10 cellular contexts compared by ENCODE assay signal in the genomic region with DNA sequence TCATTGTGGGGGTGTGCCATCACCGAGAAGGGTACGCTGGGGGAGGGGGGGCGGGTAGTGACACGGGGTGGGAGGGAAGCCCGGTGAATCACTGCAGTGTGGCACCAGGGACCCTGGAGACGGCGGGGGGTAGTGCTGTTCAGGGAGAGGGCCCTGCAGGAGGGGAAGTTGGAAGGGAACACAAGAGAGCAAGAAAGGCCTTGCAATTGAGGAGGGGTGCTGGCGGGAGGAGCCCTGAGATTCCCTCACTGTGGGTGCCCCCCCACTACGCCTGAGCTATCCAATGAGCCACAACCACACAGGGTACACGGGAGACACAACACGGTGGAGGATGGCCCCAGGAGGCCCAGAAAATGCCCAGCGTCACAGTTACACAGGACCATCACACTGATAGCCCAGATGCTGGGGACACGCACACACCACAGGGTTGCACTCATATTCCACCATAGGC. TPM values are rescaled to one million over a fixed set of nuclear protein-coding genes. Genes with fewer than 3 reads are reported as not detected.
DNase-seq lines count a peak whose midpoint lies in the region; ATAC-seq and TF ChIP-seq lines count a peak whose summit lies in the region.
"Had no signal": no experiment of that assay in that cellular context is flagged by ENCODE, and none has a peak within 500 bp of the region (broad histone marks: within the 10 kb centered on the region; RNA-seq: fewer than 3 reads in every experiment).

No MANE protein-coding gene starts in this region.

- intact Hi-C loops in heart left ventricle (cut with DNase I), result loop anchor here in 1 of 10 donors (5.0 kb wide), 1 partner anchor 83 kb away; the partner anchor contains the start of gene ZNF574
- intact Hi-C loops in Right ventricle myocardium inferior (cut with DNase I), result loop anchor here (1.0 kb wide), 1 partner anchor 81 kb away; no protein-coding TSS in a partner anchor
- intact Hi-C loops in PC-3 (cut with micrococcal nuclease), result no loop called here

- H3K4me3 ChIP-seq in heart left ventricle (peak overlapping the region in 11 of 12 donors; percentile 52 to 96 (median 66)), PC-3 (ENCODE audit: low read length) (no peak overlapping the region)

- TF ChIP-seq POLR2A in heart left ventricle (IDR thresholded peaks at IDR 0.05), result no peak

- H2AFZ ChIP-seq in PC-3 (ENCODE audit: low read length), result no peak overlapping the region

- peaks cover 0 to 6% (median 0%) of the 10 kb centered on the region in 9 donors for H3K36me3 ChIP-seq in heart left ventricle
- no peaks in the 10 kb centered on the region for H3K36me3 ChIP-seq in PC-3 (ENCODE audit: low read depth, low read length)

- H3K27me3 ChIP-seq in heart left ventricle, result peaks cover 7 to 67% (median 29%) of the 10 kb centered on the region in 9 donors
- H3K27me3 ChIP-seq in PC-3 (ENCODE audit: low read length), result peaks cover 11% of the 10 kb centered on the region

- POLR2A ChIA-PET in PC-3 (lab: Charles Lee; ENCODE audit: unreplicated experiment), result no interaction called here

- ATAC-seq in heart left ventricle (no peak), Right ventricle myocardium inferior (no peak), PC-3 (no peak), GM18517 (IDR thresholded peaks at IDR 0.05; ENCODE audit: unreplicated experiment) (no peak), HG02571 (IDR thresholded peaks at IDR 0.05; ENCODE audit: unreplicated experiment) (no peak)

- H3K27ac Mint-ChIP-seq in glutamatergic neuron (ENCODE audit: unreplicated experiment), result peak overlapping the region; percentile 96

- WGBS in heart left ventricle, 4 donors, result 23 to 26% (median 25%) methylated on average over 12 to 13 of the region's 13 CpGs

- TF ChIP-seq CTCF in heart left ventricle (IDR thresholded peaks at IDR 0.05) (no peak), PC-3 (conservative IDR thresholded peaks at IDR 0.05; ENCODE audit: low read depth, low read length) (no peak), glutamatergic neuron (IDR thresholded peaks at IDR 0.05; ENCODE audit: partially characterized antibody, unreplicated experiment) (no peak)

- no peak for DNase-seq in heart left ventricle
- no peak for DNase-seq in Right ventricle myocardium inferior (ENCODE audit: missing footprints)
- DNase-seq in PC-3, result no peak
- DNase-seq in glutamatergic neuron, result peak; percentile 49
- DNase-seq in islet precursor cell, result no peak
- DNase-seq: GF-D8 had no signal

- H3K4me1 ChIP-seq in heart left ventricle (peaks cover 0 to 43% (median 5%) of the 10 kb centered on the region in 12 donors), PC-3 (ENCODE audit: insufficient read depth, low read length) (no peaks in the 10 kb centered on the region)

- no peak overlapping the region for H3K9ac ChIP-seq in PC-3 (ENCODE audit: low read length)

- BruUV-seq in PC-3 (replicated peaks; lab: Mats Ljungman, UMichigan), result no TSS peak

- peaks cover 5% of the 10 kb centered on the region for H3K36me3 Mint-ChIP-seq in glutamatergic neuron (ENCODE audit: unreplicated experiment)

- no peaks in the 10 kb centered on the region for H3K9me2 ChIP-seq in PC-3 (replicated peaks; ENCODE audit: low read length)

- H4K20me1 ChIP-seq in PC-3 (ENCODE audit: low read length), result no peaks in the 10 kb centered on the region

- peak overlapping the region in 3 of 12 donors; percentile 93 to 97 (median 94) for H3K27ac ChIP-seq in heart left ventricle
- no peak overlapping the region for H3K27ac ChIP-seq in PC-3 (ENCODE audit: low read length)
- H3K27ac ChIP-seq in temporal lobe (ENCODE audit: low read depth, low read length), result peak overlapping the region; percentile 90
- H3K27ac ChIP-seq: HL-60 had no signal

- H3K4me3 Mint-ChIP-seq in glutamatergic neuron (ENCODE audit: unreplicated experiment), result peak overlapping the region; percentile 85

- H3K4me2 ChIP-seq in PC-3 (ENCODE audit: low read length), result 0 out of 2 replicates have a peak overlapping the region, but pooled peaks have one; percentile 80

- CTCF ChIA-PET in PC-3 (lab: Charles Lee), result no interaction called here

- peaks cover 21% of the 10 kb centered on the region for H3K9me3 Mint-ChIP-seq in glutamatergic neuron (ENCODE audit: unreplicated experiment)

- H3K27me3 Mint-ChIP-seq in glutamatergic neuron (ENCODE audit: unreplicated experiment), result peaks cover 37% of the 10 kb centered on the region

- no peaks in the 10 kb centered on the region for H3K9me3 ChIP-seq in heart left ventricle
- H3K9me3 ChIP-seq in PC-3 (ENCODE audit: low read length), result no peaks in the 10 kb centered on the region

- H3K4me1 Mint-ChIP-seq in glutamatergic neuron (ENCODE audit: low read depth, unreplicated experiment), result peaks cover 31% of the 10 kb centered on the region

- H3K79me2 ChIP-seq in PC-3 (ENCODE audit: low read length), result no peaks in the 10 kb centered on the region

- no peaks in the 10 kb centered on the region for H3F3A ChIP-seq in PC-3 (ENCODE audit: low read length, unreplicated experiment)

RNA-seq across cellular contexts. Expression of gene ATP1A3, which starts 0.5 kb away (rescaled TPM):
- total RNA-seq in heart left ventricle, result 100 to 1,000 TPM; 165 to 414 (median 231) TPM
- 100 to 1,000 TPM in 1 of 2 donors, 10 to 100 TPM in 1; 48.3 to 117 TPM for polyA plus RNA-seq in heart left ventricle
- 342 TPM for total RNA-seq in Right ventricle myocardium inferior
- 4.0 and 8.3 TPM in 2 replicates for total RNA-seq in PC-3 (2014; rRNA removed)
- 650 TPM for total RNA-seq in glutamatergic neuron (ENCODE audit: unreplicated experiment)
- 200 TPM for total RNA-seq in temporal lobe

RNA-seq across cellular contexts. Expression of gene RABAC1, which starts 35.4 kb away (rescaled TPM):
- 100 to 1,000 TPM in 3 of 9 donors, 10 to 100 TPM in 6; 43.2 to 128 (median 67.2) TPM for total RNA-seq in heart left ventricle
- polyA plus RNA-seq in heart left ventricle, result 100 to 1,000 TPM in 1 of 2 donors, 10 to 100 TPM in 1; 97.2 to 217 TPM
- total RNA-seq in Right ventricle myocardium inferior, result 68.4 TPM
- total RNA-seq in PC-3 (2014; rRNA removed), result 148 and 158 TPM in 2 replicates
- 139 TPM for total RNA-seq in glutamatergic neuron (ENCODE audit: unreplicated experiment)
- 63.2 TPM for total RNA-seq in temporal lobe

Comparison
In these comparisons a context has a peak if more than half of its experiments do, and no peak if none do; other contexts are left out.
1. RNA of gene ATP1A3, which starts 0.5 kb away (total RNA-seq): 650 TPM in glutamatergic neuron (single experiment), 342 TPM in Right ventricle myocardium inferior (single experiment), 165 to 414 TPM in heart left ventricle and 200 TPM in temporal lobe (single experiment); 4.0 to 8.3 TPM in PC-3; every median in the first group is over 10 times any median in the second.